Comparison of ENCODE assay signal across 3 cellular contexts in the genomic region with DNA sequence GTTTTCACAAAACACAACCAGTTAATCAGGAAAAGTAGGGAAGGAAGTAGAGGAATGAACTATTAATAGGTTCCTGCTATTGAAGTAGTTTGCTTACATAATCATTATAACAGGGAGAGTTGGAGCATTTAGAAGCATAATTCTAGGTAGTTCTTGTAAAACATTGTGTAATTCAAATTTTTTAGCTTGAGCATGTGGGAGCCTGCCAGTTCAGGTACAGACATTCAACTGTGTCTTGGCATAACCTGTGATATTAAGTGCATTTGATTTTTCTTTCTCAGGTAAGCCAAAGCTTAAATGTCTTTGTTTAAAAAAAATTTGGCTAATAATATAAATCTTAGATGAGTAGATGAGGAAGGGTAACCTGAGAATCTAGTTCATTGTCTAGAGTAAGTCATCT.
TF ChIP-seq lines count a peak whose summit lies in the region.

No MANE protein-coding gene starts in this region.

TF ChIP-seq in SK-N-SH, 30 proteins besides CTCF, POLR2A, EP300 and RAD21:
- TF ChIP-seq, protein P1, sequence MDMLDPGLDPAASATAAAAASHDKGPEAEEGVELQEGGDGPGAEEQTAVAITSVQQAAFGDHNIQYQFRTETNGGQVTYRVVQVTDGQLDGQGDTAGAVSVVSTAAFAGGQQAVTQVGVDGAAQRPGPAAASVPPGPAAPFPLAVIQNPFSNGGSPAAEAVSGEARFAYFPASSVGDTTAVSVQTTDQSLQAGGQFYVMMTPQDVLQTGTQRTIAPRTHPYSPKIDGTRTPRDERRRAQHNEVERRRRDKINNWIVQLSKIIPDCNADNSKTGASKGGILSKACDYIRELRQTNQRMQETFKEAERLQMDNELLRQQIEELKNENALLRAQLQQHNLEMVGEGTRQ (IDR thresholded peaks at IDR 0.05; ENCODE audit: borderline replicate concordance, low read depth, low read length), result no peak
- TF ChIP-seq TEAD4 (IDR thresholded peaks at IDR 0.05; ENCODE audit: borderline replicate concordance, insufficient read depth), result no peak
- TF ChIP-seq, protein P2, sequence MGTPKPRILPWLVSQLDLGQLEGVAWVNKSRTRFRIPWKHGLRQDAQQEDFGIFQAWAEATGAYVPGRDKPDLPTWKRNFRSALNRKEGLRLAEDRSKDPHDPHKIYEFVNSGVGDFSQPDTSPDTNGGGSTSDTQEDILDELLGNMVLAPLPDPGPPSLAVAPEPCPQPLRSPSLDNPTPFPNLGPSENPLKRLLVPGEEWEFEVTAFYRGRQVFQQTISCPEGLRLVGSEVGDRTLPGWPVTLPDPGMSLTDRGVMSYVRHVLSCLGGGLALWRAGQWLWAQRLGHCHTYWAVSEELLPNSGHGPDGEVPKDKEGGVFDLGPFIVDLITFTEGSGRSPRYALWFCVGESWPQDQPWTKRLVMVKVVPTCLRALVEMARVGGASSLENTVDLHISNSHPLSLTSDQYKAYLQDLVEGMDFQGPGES (IDR thresholded peaks at IDR 0.05; ENCODE audit: low read depth, low read length), result no peak
- TF ChIP-seq, protein P3, sequence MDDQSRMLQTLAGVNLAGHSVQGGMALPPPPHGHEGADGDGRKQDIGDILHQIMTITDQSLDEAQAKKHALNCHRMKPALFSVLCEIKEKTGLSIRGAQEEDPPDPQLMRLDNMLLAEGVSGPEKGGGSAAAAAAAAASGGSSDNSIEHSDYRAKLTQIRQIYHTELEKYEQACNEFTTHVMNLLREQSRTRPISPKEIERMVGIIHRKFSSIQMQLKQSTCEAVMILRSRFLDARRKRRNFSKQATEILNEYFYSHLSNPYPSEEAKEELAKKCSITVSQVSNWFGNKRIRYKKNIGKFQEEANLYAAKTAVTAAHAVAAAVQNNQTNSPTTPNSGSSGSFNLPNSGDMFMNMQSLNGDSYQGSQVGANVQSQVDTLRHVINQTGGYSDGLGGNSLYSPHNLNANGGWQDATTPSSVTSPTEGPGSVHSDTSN (IDR thresholded peaks at IDR 0.05), result no peak

TF ChIP-seq in SK-N-SH treated with all-trans-retinoic acid at 6 μM for 48 hours, 23 proteins besides CTCF, POLR2A, EP300 and RAD21 (continued from another document):
- TF ChIP-seq, protein P4, sequence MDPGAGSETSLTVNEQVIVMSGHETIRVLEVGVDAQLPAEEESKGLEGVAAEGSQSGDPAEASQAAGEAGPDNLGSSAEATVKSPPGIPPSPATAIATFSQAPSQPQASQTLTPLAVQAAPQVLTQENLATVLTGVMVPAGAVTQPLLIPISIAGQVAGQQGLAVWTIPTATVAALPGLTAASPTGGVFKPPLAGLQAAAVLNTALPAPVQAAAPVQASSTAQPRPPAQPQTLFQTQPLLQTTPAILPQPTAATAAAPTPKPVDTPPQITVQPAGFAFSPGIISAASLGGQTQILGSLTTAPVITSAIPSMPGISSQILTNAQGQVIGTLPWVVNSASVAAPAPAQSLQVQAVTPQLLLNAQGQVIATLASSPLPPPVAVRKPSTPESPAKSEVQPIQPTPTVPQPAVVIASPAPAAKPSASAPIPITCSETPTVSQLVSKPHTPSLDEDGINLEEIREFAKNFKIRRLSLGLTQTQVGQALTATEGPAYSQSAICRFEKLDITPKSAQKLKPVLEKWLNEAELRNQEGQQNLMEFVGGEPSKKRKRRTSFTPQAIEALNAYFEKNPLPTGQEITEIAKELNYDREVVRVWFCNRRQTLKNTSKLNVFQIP (CRISPR knock-in tag; IDR thresholded peaks at IDR 0.05; ENCODE audit: borderline replicate concordance, low read depth), result no peak
- TF ChIP-seq, protein P5, sequence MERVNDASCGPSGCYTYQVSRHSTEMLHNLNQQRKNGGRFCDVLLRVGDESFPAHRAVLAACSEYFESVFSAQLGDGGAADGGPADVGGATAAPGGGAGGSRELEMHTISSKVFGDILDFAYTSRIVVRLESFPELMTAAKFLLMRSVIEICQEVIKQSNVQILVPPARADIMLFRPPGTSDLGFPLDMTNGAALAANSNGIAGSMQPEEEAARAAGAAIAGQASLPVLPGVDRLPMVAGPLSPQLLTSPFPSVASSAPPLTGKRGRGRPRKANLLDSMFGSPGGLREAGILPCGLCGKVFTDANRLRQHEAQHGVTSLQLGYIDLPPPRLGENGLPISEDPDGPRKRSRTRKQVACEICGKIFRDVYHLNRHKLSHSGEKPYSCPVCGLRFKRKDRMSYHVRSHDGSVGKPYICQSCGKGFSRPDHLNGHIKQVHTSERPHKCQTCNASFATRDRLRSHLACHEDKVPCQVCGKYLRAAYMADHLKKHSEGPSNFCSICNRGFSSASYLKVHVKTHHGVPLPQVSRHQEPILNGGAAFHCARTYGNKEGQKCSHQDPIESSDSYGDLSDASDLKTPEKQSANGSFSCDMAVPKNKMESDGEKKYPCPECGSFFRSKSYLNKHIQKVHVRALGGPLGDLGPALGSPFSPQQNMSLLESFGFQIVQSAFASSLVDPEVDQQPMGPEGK (CRISPR knock-in tag; IDR thresholded peaks at IDR 0.05; ENCODE audit: borderline replicate concordance), result no peak
- TF ChIP-seq ZNF8 (CRISPR knock-in tag; IDR thresholded peaks at IDR 0.05) (no peak), RARB (CRISPR knock-in tag; IDR thresholded peaks at IDR 0.05) (no peak), GLIS3 (CRISPR knock-in tag; IDR thresholded peaks at IDR 0.05) (no peak), OSR1 (CRISPR knock-in tag; IDR thresholded peaks at IDR 0.05) (no peak), CSDC2 (CRISPR knock-in tag; IDR thresholded peaks at IDR 0.05) (no peak), SNAI2 (CRISPR knock-in tag; IDR thresholded peaks at IDR 0.05) (no peak), ESRRG (CRISPR knock-in tag; IDR thresholded peaks at IDR 0.05) (no peak)
- TF ChIP-seq, protein P6, sequence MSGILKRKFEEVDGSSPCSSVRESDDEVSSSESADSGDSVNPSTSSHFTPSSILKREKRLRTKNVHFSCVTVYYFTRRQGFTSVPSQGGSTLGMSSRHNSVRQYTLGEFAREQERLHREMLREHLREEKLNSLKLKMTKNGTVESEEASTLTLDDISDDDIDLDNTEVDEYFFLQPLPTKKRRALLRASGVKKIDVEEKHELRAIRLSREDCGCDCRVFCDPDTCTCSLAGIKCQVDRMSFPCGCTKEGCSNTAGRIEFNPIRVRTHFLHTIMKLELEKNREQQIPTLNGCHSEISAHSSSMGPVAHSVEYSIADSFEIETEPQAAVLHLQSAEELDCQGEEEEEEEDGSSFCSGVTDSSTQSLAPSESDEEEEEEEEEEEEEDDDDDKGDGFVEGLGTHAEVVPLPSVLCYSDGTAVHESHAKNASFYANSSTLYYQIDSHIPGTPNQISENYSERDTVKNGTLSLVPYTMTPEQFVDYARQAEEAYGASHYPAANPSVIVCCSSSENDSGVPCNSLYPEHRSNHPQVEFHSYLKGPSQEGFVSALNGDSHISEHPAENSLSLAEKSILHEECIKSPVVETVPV (CRISPR knock-in tag; IDR thresholded peaks at IDR 0.05), result no peak

TF ChIP-seq in neural cell, 6 proteins besides CTCF, POLR2A, EP300 and RAD21 (continued from another document):
- TF ChIP-seq, protein P7, sequence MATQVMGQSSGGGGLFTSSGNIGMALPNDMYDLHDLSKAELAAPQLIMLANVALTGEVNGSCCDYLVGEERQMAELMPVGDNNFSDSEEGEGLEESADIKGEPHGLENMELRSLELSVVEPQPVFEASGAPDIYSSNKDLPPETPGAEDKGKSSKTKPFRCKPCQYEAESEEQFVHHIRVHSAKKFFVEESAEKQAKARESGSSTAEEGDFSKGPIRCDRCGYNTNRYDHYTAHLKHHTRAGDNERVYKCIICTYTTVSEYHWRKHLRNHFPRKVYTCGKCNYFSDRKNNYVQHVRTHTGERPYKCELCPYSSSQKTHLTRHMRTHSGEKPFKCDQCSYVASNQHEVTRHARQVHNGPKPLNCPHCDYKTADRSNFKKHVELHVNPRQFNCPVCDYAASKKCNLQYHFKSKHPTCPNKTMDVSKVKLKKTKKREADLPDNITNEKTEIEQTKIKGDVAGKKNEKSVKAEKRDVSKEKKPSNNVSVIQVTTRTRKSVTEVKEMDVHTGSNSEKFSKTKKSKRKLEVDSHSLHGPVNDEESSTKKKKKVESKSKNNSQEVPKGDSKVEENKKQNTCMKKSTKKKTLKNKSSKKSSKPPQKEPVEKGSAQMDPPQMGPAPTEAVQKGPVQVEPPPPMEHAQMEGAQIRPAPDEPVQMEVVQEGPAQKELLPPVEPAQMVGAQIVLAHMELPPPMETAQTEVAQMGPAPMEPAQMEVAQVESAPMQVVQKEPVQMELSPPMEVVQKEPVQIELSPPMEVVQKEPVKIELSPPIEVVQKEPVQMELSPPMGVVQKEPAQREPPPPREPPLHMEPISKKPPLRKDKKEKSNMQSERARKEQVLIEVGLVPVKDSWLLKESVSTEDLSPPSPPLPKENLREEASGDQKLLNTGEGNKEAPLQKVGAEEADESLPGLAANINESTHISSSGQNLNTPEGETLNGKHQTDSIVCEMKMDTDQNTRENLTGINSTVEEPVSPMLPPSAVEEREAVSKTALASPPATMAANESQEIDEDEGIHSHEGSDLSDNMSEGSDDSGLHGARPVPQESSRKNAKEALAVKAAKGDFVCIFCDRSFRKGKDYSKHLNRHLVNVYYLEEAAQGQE (IDR thresholded peaks at IDR 0.05; ENCODE audit: borderline replicate concordance), result no peak
